In genomic region chr19:47124937-47125668, GRCh38 we compare ENCODE assay signal across 9 cellular contexts. TPM values are rescaled to one million over a fixed set of nuclear protein-coding genes. Genes with fewer than 3 reads are reported as not detected.
DNase-seq lines count a peak whose midpoint lies in the region; ATAC-seq lines count a peak whose summit lies in the region.
"Had no signal": no experiment of that assay in that cellular context is flagged by ENCODE, and none has a peak within 500 bp of the region (broad histone marks: within the 10 kb centered on the region; RNA-seq: fewer than 3 reads in every experiment).

No MANE protein-coding gene starts in this region.

- H3K27me3 Mint-ChIP-seq in stimulated activated naive B cell treated with anti-CD40 and anti-IgM and Interleukin-4, amounts not matched to agents 10 μg/mL and 1 μg/mL and 100 μg/mL, for 72 hours: peaks cover 0 to 4% of the 10 kb centered on the region in 2 donors
- H3K27me3 Mint-ChIP-seq in stimulated activated memory B cell treated with anti-CD40 and anti-IgM and Interleukin-4, amounts not matched to agents 10 μg/mL and 1 μg/mL and 100 μg/mL, for 72 hours: no peaks in the 10 kb centered on the region
- H3K27me3 Mint-ChIP-seq: natural killer cell treated with Interleukin-12 subunit alpha and Interleukin-12 subunit beta and Interleukin-15 and Interleukin-18, amount 100 ng/mL, for 72 hours had no signal

- H3K9me3 Mint-ChIP-seq in stimulated activated naive B cell treated with anti-CD40 and anti-IgM and Interleukin-4, amounts not matched to agents 10 μg/mL and 1 μg/mL and 100 μg/mL, for 72 hours: no peaks in the 10 kb centered on the region
- H3K9me3 Mint-ChIP-seq in stimulated activated memory B cell treated with anti-CD40 and anti-IgM and Interleukin-4, amounts not matched to agents 10 μg/mL and 1 μg/mL and 100 μg/mL, for 72 hours: no peaks in the 10 kb centered on the region
- H3K9me3 Mint-ChIP-seq: natural killer cell treated with Interleukin-12 subunit alpha and Interleukin-12 subunit beta and Interleukin-15 and Interleukin-18, amount 100 ng/mL, for 72 hours had no signal

- H3K36me3 Mint-ChIP-seq in stimulated activated naive B cell treated with anti-CD40 and anti-IgM and Interleukin-4, amounts not matched to agents 10 μg/mL and 1 μg/mL and 100 μg/mL, for 72 hours: no peaks in the 10 kb centered on the region
- no peaks in the 10 kb centered on the region for H3K36me3 Mint-ChIP-seq in stimulated activated memory B cell treated with anti-CD40 and anti-IgM and Interleukin-4, amounts not matched to agents 10 μg/mL and 1 μg/mL and 100 μg/mL, for 72 hours
- H3K36me3 Mint-ChIP-seq: natural killer cell treated with Interleukin-12 subunit alpha and Interleukin-12 subunit beta and Interleukin-15 and Interleukin-18, amount 100 ng/mL, for 72 hours had no signal

- no peak overlapping the region for H3K27ac Mint-ChIP-seq in stimulated activated naive B cell treated with anti-CD40 and anti-IgM and Interleukin-4, amounts not matched to agents 10 μg/mL and 1 μg/mL and 100 μg/mL, for 72 hours
- H3K27ac Mint-ChIP-seq in stimulated activated memory B cell treated with anti-CD40 and anti-IgM and Interleukin-4, amounts not matched to agents 10 μg/mL and 1 μg/mL and 100 μg/mL, for 72 hours: no peak overlapping the region

- no peak overlapping the region for H3K4me3 Mint-ChIP-seq in stimulated activated naive B cell treated with anti-CD40 and anti-IgM and Interleukin-4, amounts not matched to agents 10 μg/mL and 1 μg/mL and 100 μg/mL, for 72 hours
- H3K4me3 Mint-ChIP-seq in stimulated activated memory B cell treated with anti-CD40 and anti-IgM and Interleukin-4, amounts not matched to agents 10 μg/mL and 1 μg/mL and 100 μg/mL, for 72 hours: no peak overlapping the region
- H3K4me3 Mint-ChIP-seq: natural killer cell treated with Interleukin-12 subunit alpha and Interleukin-12 subunit beta and Interleukin-15 and Interleukin-18, amount 100 ng/mL, for 72 hours had no signal

- peak; percentile 36 to 63 for ATAC-seq in stimulated activated naive B cell treated with anti-CD40 and anti-IgM and Interleukin-4, amounts not matched to agents 10 μg/mL and 1 μg/mL and 100 μg/mL, for 72 hours (replicated peaks)
- no peak for ATAC-seq in stimulated activated memory B cell treated with anti-CD40 and anti-IgM and Interleukin-4, amounts not matched to agents 10 μg/mL and 1 μg/mL and 100 μg/mL, for 72 hours

- DNase-seq in DMS 273 treated with DMSO at 0.1 percent for 48 hours (lab: John Stamatoyannopoulos, UW) (peak; percentile 61), HT-29 (ENCODE audit: low spot score) (peak; percentile 99), NCI-H526 treated with DMSO at 0.1 percent for 48 hours (lab: John Stamatoyannopoulos, UW) (peak; percentile 65), astrocyte of the hippocampus (ENCODE audit: low read depth, low spot score) (peak; percentile 81), iPS-NIHi7 (ENCODE audit: extremely low spot score) (peak; percentile 76)
- DNase-seq in stimulated activated naive B cell treated with anti-CD40 and anti-IgM and Interleukin-4, amounts not matched to agents 10 μg/mL and 1 μg/mL and 100 μg/mL, for 72 hours: no peak
- DNase-seq in activated naive CD4-positive, alpha-beta T cell treated with Interleukin-2 at 50 U/mL for 16 hours: no peak

- peaks cover 0 to 2% of the 10 kb centered on the region in 2 donors for H3K4me1 Mint-ChIP-seq in stimulated activated naive B cell treated with anti-CD40 and anti-IgM and Interleukin-4, amounts not matched to agents 10 μg/mL and 1 μg/mL and 100 μg/mL, for 72 hours
- peaks cover under 1% of the 10 kb centered on the region for H3K4me1 Mint-ChIP-seq in stimulated activated memory B cell treated with anti-CD40 and anti-IgM and Interleukin-4, amounts not matched to agents 10 μg/mL and 1 μg/mL and 100 μg/mL, for 72 hours

RNA-seq across cellular contexts. Expression of gene SAE1, which starts 5.5 kb away (rescaled TPM):
- total RNA-seq in HT-29 (2014; rRNA removed; shearing (Covaris generic)): 220 and 231 TPM in 2 replicates

RNA-seq across cellular contexts. Expression of gene ZC3H4, which starts 11.5 kb away (rescaled TPM):
- total RNA-seq in HT-29 (2014; rRNA removed; shearing (Covaris generic)): 27.5 and 36.7 TPM in 2 replicates

Comparison
In these comparisons a context has a peak if more than half of its experiments do, and no peak if none do; other contexts are left out.
1. DNase-seq: peak in DMS 273 treated with DMSO at 0.1 percent for 48 hours (single experiment), HT-29 (single experiment), NCI-H526 treated with DMSO at 0.1 percent for 48 hours (single experiment), astrocyte of the hippocampus (single experiment) and iPS-NIHi7 (single experiment); none in stimulated activated naive B cell treated with anti-CD40 and anti-IgM and Interleukin-4, amounts not matched to agents 10 μg/mL and 1 μg/mL and 100 μg/mL, for 72 hours (single experiment) and activated naive CD4-positive, alpha-beta T cell treated with Interleukin-2 at 50 U/mL for 16 hours (single experiment).